Comparison of ENCODE assay signal across 6 cellular contexts in the genomic region with DNA sequence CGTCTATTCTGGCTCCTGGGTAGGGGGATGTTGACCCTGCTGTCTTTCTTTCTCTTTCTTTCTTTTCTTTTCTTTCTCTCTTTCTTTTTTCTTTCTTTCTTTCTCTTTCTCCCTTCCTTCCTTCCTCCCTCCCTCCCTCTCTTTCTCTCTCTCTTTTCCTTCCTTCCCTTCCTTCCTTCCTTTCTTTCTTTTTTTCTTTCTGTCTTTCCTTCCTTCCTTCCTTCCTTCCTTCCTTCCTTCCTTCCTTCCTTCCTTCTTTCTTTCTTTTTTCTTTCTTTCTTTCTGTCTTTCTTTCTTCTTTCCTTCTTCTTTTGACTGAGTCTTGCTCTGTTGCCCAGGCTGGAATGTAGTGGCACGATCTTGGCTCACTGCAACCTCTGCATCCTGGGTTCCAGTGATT. TPM values are rescaled to one million over a fixed set of nuclear protein-coding genes. Genes with fewer than 3 reads are reported as not detected.
"Had no signal": no experiment of that assay in that cellular context is flagged by ENCODE, and none has a peak within 500 bp of the region (broad histone marks: within the 10 kb centered on the region; RNA-seq: fewer than 3 reads in every experiment).

No MANE protein-coding gene starts in this region.

RNA-seq across cellular contexts. Expression of gene PSD2, which starts 3.0 kb away (rescaled TPM):
- total RNA-seq: PC-3, Peyer's patch, Right ventricle myocardium inferior, Right ventricle myocardium superior, RPMI7951, SJCRH30 had no signal
